20 cellular contexts compared by ENCODE assay signal in the genomic region with DNA sequence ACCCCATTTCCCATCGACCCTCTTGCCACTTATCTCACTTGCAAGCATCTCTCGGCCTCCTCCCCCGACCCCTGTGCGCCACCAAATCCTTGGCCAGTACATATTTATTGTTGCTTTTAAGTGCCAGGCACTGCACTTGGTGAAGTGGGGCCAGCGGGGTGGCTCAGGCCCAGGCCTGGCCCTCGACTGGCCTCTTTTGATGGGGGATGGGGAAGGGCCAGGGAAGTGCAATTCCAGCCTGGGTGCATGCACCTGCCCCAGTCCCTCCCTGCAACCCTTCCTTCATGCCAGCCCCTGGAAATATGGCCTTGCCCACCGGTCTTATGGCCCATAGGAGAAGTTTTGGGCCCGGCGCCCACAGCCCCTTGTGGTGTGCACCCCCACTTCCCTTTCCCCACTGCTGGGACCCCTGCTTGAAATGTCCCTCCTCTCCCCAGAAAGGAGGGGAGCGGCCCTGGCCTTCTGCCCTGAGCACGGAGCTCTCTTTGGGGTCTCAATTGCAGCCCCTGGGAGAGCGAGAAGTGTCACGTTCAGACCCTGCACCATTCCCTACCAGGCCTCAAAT. TPM values are rescaled to one million over a fixed set of nuclear protein-coding genes. Genes with fewer than 3 reads are reported as not detected.
DNase-seq lines count a peak whose midpoint lies in the region; ATAC-seq and TF ChIP-seq lines count a peak whose summit lies in the region.
"Had no signal": no experiment of that assay in that cellular context is flagged by ENCODE, and none has a peak within 500 bp of the region (broad histone marks: within the 10 kb centered on the region; RNA-seq: fewer than 3 reads in every experiment).

No MANE protein-coding gene starts in this region.

- H3K27ac ChIP-seq in heart left ventricle (peak overlapping the region in 7 of 12 donors; percentile 44 to 76 (median 51)), psoas muscle (no peak overlapping the region), uterus (peak overlapping the region; percentile 41 to 47)
- H3K27ac ChIP-seq: prostate gland had no signal

- peak overlapping the region in 5 of 12 donors; percentile 20 to 46 (median 42) for H3K4me3 ChIP-seq in heart left ventricle
- peak overlapping the region; percentile 30 for H3K4me3 ChIP-seq in psoas muscle
- H3K4me3 ChIP-seq in uterus, result peak overlapping the region in 1 of 2 donors; percentile 1
- H3K4me3 ChIP-seq: prostate gland had no signal

- DNase-seq in heart left ventricle (peak in 1 of 5 donors; percentile 29), cardiac septum (ENCODE audit: low spot score) (no peak), glutamatergic neuron (no peak), psoas muscle (peak; percentile 14 to 43), uterus (no peak), NCI-H1930 (lab: John Stamatoyannopoulos, UW) (no peak), NCI-H1092 treated with DMSO at 0.1 percent for 48 hours (lab: John Stamatoyannopoulos, UW) (no peak)
- DNase-seq in activated T-helper 2 cell treated with anti-CD3 and anti-CD28 coated beads, Interferon-gamma antibody, Interleukin-2, Interleukin-4, amounts not matched to agents 10 μg/mL and 5 μg/mL and 100 μg/mL, durations not matched to agents 14 hours and 24 hours and 36 hours (ENCODE audit: low spot score), result no peak
- DNase-seq: activated CD4-positive, alpha-beta T cell treated with anti-CD3 and anti-CD28 coated beads, Interleukin-2, amount 50 U/mL, for 48 hours; activated effector memory CD4-positive, alpha-beta T cell treated with anti-CD3 and anti-CD28 coated beads, Interleukin-2, amount 50 U/mL, for 16 hours; amniotic stem cell; NCI-H146; stimulated activated CD4-positive, alpha-beta T cell treated with anti-CD3 and anti-CD28 coated beads, Interleukin-4, amount 100 ng/mL, for 24 hours; stimulated activated naive CD4-positive, alpha-beta T cell treated with Interleukin-2 at 50 U/mL for 16 hours had no signal

- H3K4me1 ChIP-seq in heart left ventricle (peaks cover 0 to 45% (median 20%) of the 10 kb centered on the region in 12 donors), psoas muscle (no peaks in the 10 kb centered on the region), uterus (no peaks in the 10 kb centered on the region)

- H3K27me3 Mint-ChIP-seq in glutamatergic neuron (ENCODE audit: unreplicated experiment), result peaks cover 16% of the 10 kb centered on the region
- no peaks in the 10 kb centered on the region for H3K27me3 Mint-ChIP-seq in activated T-helper 2 cell treated with anti-CD3 and anti-CD28 coated beads, Interferon-gamma antibody, Interleukin-2, Interleukin-4, amounts not matched to agents 10 μg/mL and 5 μg/mL and 100 μg/mL, durations not matched to agents 14 hours and 24 hours and 36 hours (ENCODE audit: low read depth)
- H3K27me3 Mint-ChIP-seq: activated B cell treated with CpG ODN at 0.5 μM for 24 hours; dendritic cell treated with granulocyte-macrophage colony-stimulating factor and Interleukin-4, amounts not matched to agents 40 ng/mL and 50 ng/mL, for 4 days had no signal

- H3K27me3 ChIP-seq in heart left ventricle (no peaks in the 10 kb centered on the region), psoas muscle (ENCODE audit: insufficient read depth in 3 of 3, low read length in 2 of 3) (no peaks in the 10 kb centered on the region), uterus (no peaks in the 10 kb centered on the region)

- H3K4me1 Mint-ChIP-seq in glutamatergic neuron (ENCODE audit: low read depth, unreplicated experiment), result peaks cover 20% of the 10 kb centered on the region
- no peaks in the 10 kb centered on the region for H3K4me1 Mint-ChIP-seq in activated T-helper 2 cell treated with anti-CD3 and anti-CD28 coated beads, Interferon-gamma antibody, Interleukin-2, Interleukin-4, amounts not matched to agents 10 μg/mL and 5 μg/mL and 100 μg/mL, durations not matched to agents 14 hours and 24 hours and 36 hours (ENCODE audit: low read depth)
- H3K4me1 Mint-ChIP-seq: CD14-positive monocyte, neural crest cell had no signal

- WGBS in heart left ventricle, 4 donors, result 72 to 80% (median 78%) methylated on average over 9 to 13 of the region's 13 CpGs
- WGBS in psoas muscle, 3 donors, result 77 to 83% (median 83%) methylated on average over 12 to 13 of the region's 13 CpGs

- TF ChIP-seq POLR2A in heart left ventricle (IDR thresholded peaks at IDR 0.05), result no peak
- no peak for TF ChIP-seq POLR2A in uterus (IDR thresholded peaks at IDR 0.05)

- ATAC-seq in heart left ventricle (no peak), psoas muscle (no peak)

- no peaks in the 10 kb centered on the region for H3K36me3 Mint-ChIP-seq in glutamatergic neuron (ENCODE audit: unreplicated experiment)
- no peaks in the 10 kb centered on the region for H3K36me3 Mint-ChIP-seq in activated T-helper 2 cell treated with anti-CD3 and anti-CD28 coated beads, Interferon-gamma antibody, Interleukin-2, Interleukin-4, amounts not matched to agents 10 μg/mL and 5 μg/mL and 100 μg/mL, durations not matched to agents 14 hours and 24 hours and 36 hours (ENCODE audit: low read depth)

- no peak for TF ChIP-seq CTCF in heart left ventricle (IDR thresholded peaks at IDR 0.05)
- no peak for TF ChIP-seq CTCF in glutamatergic neuron (IDR thresholded peaks at IDR 0.05; ENCODE audit: partially characterized antibody, unreplicated experiment)
- no peak for TF ChIP-seq CTCF in psoas muscle (IDR thresholded peaks at IDR 0.05)
- no peak for TF ChIP-seq CTCF in uterus (IDR thresholded peaks at IDR 0.05)

- H3K36me3 ChIP-seq in heart left ventricle, result peaks cover 0 to 10% (median 8%) of the 10 kb centered on the region in 9 donors
- peaks cover 0 to 6% of the 10 kb centered on the region in 2 donors for H3K36me3 ChIP-seq in psoas muscle (ENCODE audit: insufficient read depth in 1 of 2, low read depth in 1 of 2)
- H3K36me3 ChIP-seq in uterus, result no peaks in the 10 kb centered on the region
- H3K36me3 ChIP-seq: prostate gland had no signal

- H3K4me3 Mint-ChIP-seq in glutamatergic neuron (ENCODE audit: unreplicated experiment), result peak overlapping the region; percentile 79
- no peak overlapping the region for H3K4me3 Mint-ChIP-seq in activated T-helper 2 cell treated with anti-CD3 and anti-CD28 coated beads, Interferon-gamma antibody, Interleukin-2, Interleukin-4, amounts not matched to agents 10 μg/mL and 5 μg/mL and 100 μg/mL, durations not matched to agents 14 hours and 24 hours and 36 hours (ENCODE audit: low read depth)
- H3K4me3 Mint-ChIP-seq: activated B cell treated with CpG ODN at 0.5 μM for 24 hours; CD14-positive monocyte; dendritic cell treated with granulocyte-macrophage colony-stimulating factor and Interleukin-4, amounts not matched to agents 40 ng/mL and 50 ng/mL, for 4 days; neural crest cell; T-helper 2 cell treated with Interferon-gamma antibody and Interleukin-4, amounts not matched to agents 5 μg/mL and 100 μg/mL, for 36 hours had no signal

- no peaks in the 10 kb centered on the region for H3K9me3 ChIP-seq in heart left ventricle
- H3K9me3 ChIP-seq in psoas muscle, result no peaks in the 10 kb centered on the region
- no peaks in the 10 kb centered on the region for H3K9me3 ChIP-seq in uterus
- H3K9me3 ChIP-seq: prostate gland had no signal

- peaks cover 9% of the 10 kb centered on the region for H3K9me3 Mint-ChIP-seq in glutamatergic neuron (ENCODE audit: unreplicated experiment)
- no peaks in the 10 kb centered on the region for H3K9me3 Mint-ChIP-seq in activated T-helper 2 cell treated with anti-CD3 and anti-CD28 coated beads, Interferon-gamma antibody, Interleukin-2, Interleukin-4, amounts not matched to agents 10 μg/mL and 5 μg/mL and 100 μg/mL, durations not matched to agents 14 hours and 24 hours and 36 hours
- H3K9me3 Mint-ChIP-seq: activated B cell treated with CpG ODN at 0.5 μM for 24 hours; CD14-positive monocyte; dendritic cell treated with granulocyte-macrophage colony-stimulating factor and Interleukin-4, amounts not matched to agents 40 ng/mL and 50 ng/mL, for 4 days; neural crest cell; T-helper 2 cell treated with Interferon-gamma antibody and Interleukin-4, amounts not matched to agents 5 μg/mL and 100 μg/mL, for 36 hours had no signal

- intact Hi-C loops in heart left ventricle (cut with DNase I) (loop anchor here in 3 of 10 donors (10.0 kb wide), 2 partner anchors 227 to 343 kb away; no protein-coding TSS in a partner anchor), cardiac septum (cut with DNase I) (no loop called here), psoas muscle (cut with DNase I) (no loop called here), uterus (cut with DNase I; ENCODE audit: low total_unique reads) (no loop called here)
- intact Hi-C loops in activated T-helper 2 cell treated with anti-CD3 and anti-CD28 coated beads, Interferon-gamma antibody, Interleukin-2, Interleukin-4, amounts not matched to agents 10 μg/mL and 5 μg/mL and 100 μg/mL, durations not matched to agents 14 hours and 24 hours and 36 hours (cut with micrococcal nuclease), result no loop called here

- H3K27ac Mint-ChIP-seq in glutamatergic neuron (ENCODE audit: unreplicated experiment), result peak overlapping the region; percentile 99
- H3K27ac Mint-ChIP-seq in activated T-helper 2 cell treated with anti-CD3 and anti-CD28 coated beads, Interferon-gamma antibody, Interleukin-2, Interleukin-4, amounts not matched to agents 10 μg/mL and 5 μg/mL and 100 μg/mL, durations not matched to agents 14 hours and 24 hours and 36 hours, result no peak overlapping the region
- H3K27ac Mint-ChIP-seq: activated B cell treated with CpG ODN at 0.5 μM for 24 hours; CD14-positive monocyte; dendritic cell treated with granulocyte-macrophage colony-stimulating factor and Interleukin-4, amounts not matched to agents 40 ng/mL and 50 ng/mL, for 4 days; T-helper 2 cell treated with Interferon-gamma antibody and Interleukin-4, amounts not matched to agents 5 μg/mL and 100 μg/mL, for 36 hours had no signal

RNA-seq across cellular contexts. Expression of a gene that starts 0.8 kb away (rescaled TPM):
- total RNA-seq in heart left ventricle (10 to 100 TPM in 1 of 9 donors, 1 to 10 TPM in 8; 1.5 to 12.6 (median 2.6) TPM), cardiac septum (3.1 TPM), glutamatergic neuron (ENCODE audit: unreplicated experiment) (123 TPM), psoas muscle (1 to 10 TPM; 1.1 to 1.8 (median 1.4) TPM), uterus (10 to 100 TPM in 1 of 4 donors, 1 to 10 TPM in 2, under 1 TPM in 1; 0.88 to 17.6 (median 2.8) TPM)
- polyA plus RNA-seq in heart left ventricle (1 to 10 TPM; 2.7 to 3.5 TPM), psoas muscle (1 to 10 TPM; 1.1 to 1.4 (median 1.3) TPM)
- 0.32 and 0.64 TPM in 2 replicates for total RNA-seq in activated T-helper 2 cell treated with anti-CD3 and anti-CD28 coated beads, Interferon-gamma antibody, Interleukin-2, Interleukin-4, amounts not matched to agents 10 μg/mL and 5 μg/mL and 100 μg/mL, durations not matched to agents 14 hours and 24 hours and 36 hours
- polyA plus RNA-seq: CD14-positive monocyte had no signal

Comparison
In these comparisons a context has a peak if more than half of its experiments do, and no peak if none do; other contexts are left out.
1. DNase-seq: peak in psoas muscle (2 of 2); none in cardiac septum (single experiment), glutamatergic neuron (single experiment), uterus (0 of 2), NCI-H1930 (0 of 2), activated T-helper 2 cell treated with anti-CD3 and anti-CD28 coated beads, Interferon-gamma antibody, Interleukin-2, Interleukin-4, amounts not matched to agents 10 μg/mL and 5 μg/mL and 100 μg/mL, durations not matched to agents 14 hours and 24 hours and 36 hours (single experiment) and NCI-H1092 treated with DMSO at 0.1 percent for 48 hours (single experiment).